ENCODE assay signal across 8 cellular contexts in the genomic region with DNA sequence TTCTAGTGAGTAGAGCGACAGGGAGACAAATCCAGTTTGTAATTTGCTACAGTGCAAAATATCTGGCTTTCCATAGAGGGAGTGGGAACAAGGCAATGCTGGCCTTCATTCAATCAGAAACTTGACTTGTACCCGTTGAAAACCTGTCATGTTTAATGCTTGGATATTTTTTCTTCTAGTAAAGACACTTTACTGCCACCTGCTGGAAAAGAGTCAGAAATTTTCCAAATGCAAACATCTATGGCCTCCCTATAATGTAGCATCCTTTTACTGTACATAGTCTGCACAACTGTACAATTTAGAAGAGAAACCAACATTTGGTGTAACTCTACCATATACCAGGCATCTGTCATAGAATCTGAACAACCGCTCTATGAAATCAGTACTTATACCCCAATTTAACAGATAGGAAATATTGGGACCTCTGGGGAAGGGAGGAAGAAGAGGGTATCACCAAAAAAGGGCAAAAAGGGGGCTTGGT. TPM values are rescaled to one million over a fixed set of nuclear protein-coding genes. Genes with fewer than 3 reads are reported as not detected.
DNase-seq lines count a peak whose midpoint lies in the region; ATAC-seq and TF ChIP-seq lines count a peak whose summit lies in the region.

No MANE protein-coding gene starts in this region.

- peaks cover under 1% of the 10 kb centered on the region for H3K36me3 Mint-ChIP-seq in activated naive CD4-positive, alpha-beta T cell treated with anti-CD3 and anti-CD28 coated beads, Interleukin-2, amount 50 U/mL, for 24 hours
- peaks cover 32% of the 10 kb centered on the region for H3K36me3 Mint-ChIP-seq in type B pancreatic cell

- peak; percentile 85 for TF ChIP-seq RAD21 in liver (IDR thresholded peaks at IDR 0.05)

- H3F3A ChIP-seq in PC-3 (ENCODE audit: low read length, unreplicated experiment) = no peaks in the 10 kb centered on the region

- CTCF ChIA-PET in PC-3 (lab: Charles Lee) = no interaction called here

- no peak overlapping the region for H3K4me3 Mint-ChIP-seq in activated naive CD4-positive, alpha-beta T cell treated with anti-CD3 and anti-CD28 coated beads, Interleukin-2, amount 50 U/mL, for 24 hours
- no peak overlapping the region for H3K4me3 Mint-ChIP-seq in type B pancreatic cell

- H3K4me1 Mint-ChIP-seq in activated naive CD4-positive, alpha-beta T cell treated with anti-CD3 and anti-CD28 coated beads, Interleukin-2, amount 50 U/mL, for 24 hours = peaks cover 32% of the 10 kb centered on the region
- peaks cover 3% of the 10 kb centered on the region for H3K4me1 Mint-ChIP-seq in type B pancreatic cell (ENCODE audit: unreplicated experiment)

- H3K27me3 Mint-ChIP-seq in activated naive CD4-positive, alpha-beta T cell treated with anti-CD3 and anti-CD28 coated beads, Interleukin-2, amount 50 U/mL, for 24 hours = no peaks in the 10 kb centered on the region
- no peaks in the 10 kb centered on the region for H3K27me3 Mint-ChIP-seq in type B pancreatic cell

- H4K20me1 ChIP-seq in PC-3 (ENCODE audit: low read length) = no peaks in the 10 kb centered on the region

- DNase-seq in activated naive CD4-positive, alpha-beta T cell treated with Interleukin-2 at 50 U/mL for 16 hours = no peak
- DNase-seq in LoVo (ENCODE audit: low spot score) (peak; percentile 64), PC-3 (peak; percentile 84), cerebellar cortex (ENCODE audit: low spot score) (peak; percentile 83), type B pancreatic cell (ENCODE audit: extremely low spot score, unreplicated experiment) (no peak)

- no peaks in the 10 kb centered on the region for H3K9me3 ChIP-seq in PC-3 (ENCODE audit: low read length)
- no peaks in the 10 kb centered on the region for H3K9me3 ChIP-seq in liver (ENCODE audit: control insufficient read depth in 4 of 4, low read length in 3 of 4)

- H3K4me3 ChIP-seq in PC-3 (ENCODE audit: low read length) (no peak overlapping the region), liver (ENCODE audit: low read depth in 1 of 3, low read length in 3 of 3) (no peak overlapping the region)

- WGBS in liver = 50% methylated on average over 3 of the region's 3 CpGs

- no peak overlapping the region for H2AFZ ChIP-seq in PC-3 (ENCODE audit: low read length)

- TF ChIP-seq CTCF in PC-3 (conservative IDR thresholded peaks at IDR 0.05; ENCODE audit: low read depth, low read length) (peak; percentile 86), liver (IDR thresholded peaks at IDR 0.05; ENCODE audit: low read depth, low read length, missing input control) (peak; percentile 60), type B pancreatic cell (conservative IDR thresholded peaks at IDR 0.05) (peak; percentile 79)

- H3K79me2 ChIP-seq in PC-3 (ENCODE audit: low read length) = no peaks in the 10 kb centered on the region

- H3K27ac ChIP-seq in PC-3 (ENCODE audit: low read length) = no peak overlapping the region
- H3K27ac ChIP-seq in liver (ENCODE audit: low read depth in 1 of 2, low read length in 2 of 2) = no peak overlapping the region

- H3K4me2 ChIP-seq in PC-3 (ENCODE audit: low read length) = no peak overlapping the region

- H3K27me3 ChIP-seq in PC-3 (ENCODE audit: low read length) (no peaks in the 10 kb centered on the region), liver (ENCODE audit: control insufficient read depth in 4 of 4, insufficient read depth in 4 of 4, low read length in 3 of 4) (no peaks in the 10 kb centered on the region)

- no peaks in the 10 kb centered on the region for H3K9me2 ChIP-seq in PC-3 (replicated peaks; ENCODE audit: low read length)

- peaks cover 40% of the 10 kb centered on the region; the same call in 1 of the 2 replicates for H3K36me3 ChIP-seq in PC-3 (ENCODE audit: low read depth, low read length)
- peaks cover 7 to 21% (median 14%) of the 10 kb centered on the region in 4 donors for H3K36me3 ChIP-seq in liver (ENCODE audit: control insufficient read depth in 4 of 4, insufficient read depth in 3 of 4, low read depth in 1 of 4, low read length in 3 of 4)

- POLR2A ChIA-PET in PC-3 (lab: Charles Lee; ENCODE audit: unreplicated experiment) = no interaction called here

- H3K9ac ChIP-seq in PC-3 (ENCODE audit: low read length) (no peak overlapping the region), liver (ENCODE audit: low read depth in 1 of 2, low read length in 2 of 2) (no peak overlapping the region)

- intact Hi-C loops in PC-3 (cut with micrococcal nuclease) = loop anchor here (1.0 kb wide), 1 partner anchor 125 kb away; no protein-coding TSS in a partner anchor

- no peaks in the 10 kb centered on the region for H3K9me3 Mint-ChIP-seq in activated naive CD4-positive, alpha-beta T cell treated with anti-CD3 and anti-CD28 coated beads, Interleukin-2, amount 50 U/mL, for 24 hours
- H3K9me3 Mint-ChIP-seq in type B pancreatic cell = no peaks in the 10 kb centered on the region

- H3K4me1 ChIP-seq in PC-3 (ENCODE audit: insufficient read depth, low read length) (no peaks in the 10 kb centered on the region), liver (ENCODE audit: control insufficient read depth in 4 of 4, insufficient read depth in 4 of 4, low read length in 3 of 4) (peaks cover 0 to 1% (median under 1%) of the 10 kb centered on the region in 4 donors)

- no TSS peak for BruUV-seq in PC-3 (replicated peaks; lab: Mats Ljungman, UMichigan)

- ATAC-seq in PC-3 = peak; percentile 69
- ATAC-seq in HG02885 (IDR thresholded peaks at IDR 0.05; ENCODE audit: poor library complexity, unreplicated experiment) = no peak

- H3K27ac Mint-ChIP-seq in activated naive CD4-positive, alpha-beta T cell treated with anti-CD3 and anti-CD28 coated beads, Interleukin-2, amount 50 U/mL, for 24 hours = peak overlapping the region; percentile 82
- peak overlapping the region; percentile 38 for H3K27ac Mint-ChIP-seq in type B pancreatic cell

TF ChIP-seq in liver, 16 proteins besides CTCF, POLR2A, EP300 and RAD21:
- peak; percentile 43 for TF ChIP-seq YY1 (IDR thresholded peaks at IDR 0.05)
- TF ChIP-seq EGR1 (IDR thresholded peaks at IDR 0.05; ENCODE audit: low read depth in 2 of 2) = no peak
- no peak for TF ChIP-seq RXRA (IDR thresholded peaks at IDR 0.05)

RNA-seq across cellular contexts. Expression of gene TBC1D20, which starts 16.7 kb away (rescaled TPM):
- total RNA-seq in PC-3 (2014; rRNA removed) (24.2 and 26.3 TPM in 2 replicates), liver (10 to 100 TPM; 14.4 to 18.9 TPM), type B pancreatic cell (ENCODE audit: low replicate concordance) (31.8 and 33.2 TPM in 2 replicates)
- 1 to 10 TPM; 8.7 to 9.4 TPM for polyA plus RNA-seq in liver

Comparison
In these comparisons a context has a peak if more than half of its experiments do, and no peak if none do; other contexts are left out.
1. DNase-seq: peak in LoVo (single experiment), PC-3 (single experiment) and cerebellar cortex (single experiment); none in activated naive CD4-positive, alpha-beta T cell treated with Interleukin-2 at 50 U/mL for 16 hours (single experiment) and type B pancreatic cell (single experiment).
2. Peak in every context shown above with its lines, with median percentiles within 50 percentile points of each other: CTCF ChIP-seq.